ENCODE assay signal across 25 cellular contexts in genomic region chr2:173830169-173830568, GRCh38.
DNase-seq lines count a peak whose midpoint lies in the region; ATAC-seq and TF ChIP-seq lines count a peak whose summit lies in the region.
"Had no signal": no experiment of that assay in that cellular context is flagged by ENCODE, and none has a peak within 500 bp of the region (broad histone marks: within the 10 kb centered on the region; RNA-seq: fewer than 3 reads in every experiment).

No MANE protein-coding gene starts in this region.

- no peak overlapping the region for H2AK5ac ChIP-seq in neuronal stem cell (ENCODE audit: low read depth, low read length)

- no peak overlapping the region for H3K4me3 ChIP-seq in AG10803 (ENCODE audit: low read length)
- H3K4me3 ChIP-seq in fibroblast of villous mesenchyme (ENCODE audit: low read depth, low read length), result no peak overlapping the region
- H3K4me3 ChIP-seq in neuronal stem cell (ENCODE audit: low read length in 2 of 2), result no peak overlapping the region
- H3K4me3 ChIP-seq: BLaER1, tibial nerve had no signal

- no peak overlapping the region for H3K4me2 ChIP-seq in neuronal stem cell (ENCODE audit: insufficient read depth, low read length, poor library complexity, severe bottlenecking)

- H3K79me1 ChIP-seq in neuronal stem cell (ENCODE audit: low read depth, low read length), result no peaks in the 10 kb centered on the region

- H3K4ac ChIP-seq in neuronal stem cell (ENCODE audit: low read length), result no peak overlapping the region

- ATAC-seq in GM18867 (IDR thresholded peaks at IDR 0.05; ENCODE audit: unreplicated experiment) (no peak), HG03457 (IDR thresholded peaks at IDR 0.05; ENCODE audit: unreplicated experiment) (no peak), GM18519 (IDR thresholded peaks at IDR 0.05; ENCODE audit: low FRiP score, unreplicated experiment) (no peak)
- ATAC-seq: Panc1 had no signal

- no peak overlapping the region for H3K9ac ChIP-seq in neuronal stem cell (ENCODE audit: low read depth, low read length, poor library complexity)
- H3K9ac ChIP-seq: BLaER1 had no signal

- peaks cover 0 to 4% of the 10 kb centered on the region in 2 donors for H3K9me3 ChIP-seq in neuronal stem cell (replicated peaks in 1 of 2; ENCODE audit: control insufficient read depth in 2 of 2, insufficient read depth in 1 of 2, low read depth in 1 of 2, low read length in 2 of 2)
- H3K9me3 ChIP-seq: BLaER1, tibial nerve had no signal

- no peaks in the 10 kb centered on the region for H3K27me3 ChIP-seq in neuronal stem cell (ENCODE audit: control insufficient read depth in 3 of 3, insufficient read depth in 3 of 3, low read depth in 1 of 3, low read length in 3 of 3)
- H3K27me3 ChIP-seq: BLaER1, tibial nerve had no signal

- DNase-seq in AG10803 (ENCODE audit: low read depth) (peak; percentile 26), fibroblast of villous mesenchyme (ENCODE audit: low read depth) (peak; percentile 8), neuronal stem cell (ENCODE audit: low spot score) (no peak), NCI-H1417 treated with DMSO at 0.1 percent for 48 hours (lab: John Stamatoyannopoulos, UW) (no peak)
- DNase-seq: activated CD4-positive, alpha-beta T cell treated with anti-CD3 and anti-CD28 coated beads for 48 hours; activated gamma-delta T cell; activated naive CD8-positive, alpha-beta T cell treated with anti-CD3 and anti-CD28 coated beads, Interleukin-2, amount 10 ng/mL, durations not matched to agents 7 days and 5 days; activated T-cell treated with anti-CD3 and anti-CD28 coated beads, Interleukin-2, amount 50 U/mL, for 1 hour; cerebellar nuclear complex; COR-L47; DMS79; GF-D8; naive B cell; NCI-H2029 treated with DMSO at 0.1 percent for 48 hours; NCI-H226; NCI-H69; SIG-M5; stimulated activated CD4-positive, alpha-beta T cell treated with anti-CD3 and anti-CD28 coated beads, Interleukin-2, amount 100 ng/mL, for 24 hours had no signal

- WGBS in neuronal stem cell (ENCODE audit: extremely low coverage in 2 of 2, insufficient read length in 2 of 2, insufficient replicate concordance in 1 of 2), 2 donors, result no CpG with 5 or more reads among the region's 4 CpGs

- H2BK15ac ChIP-seq in neuronal stem cell (ENCODE audit: low read length), result peak overlapping the region; percentile 8

- no peak overlapping the region for H2BK5ac ChIP-seq in neuronal stem cell (ENCODE audit: low read length)

- no peak overlapping the region for H2BK120ac ChIP-seq in neuronal stem cell (ENCODE audit: low read depth, low read length)

- H2BK12ac ChIP-seq in neuronal stem cell (ENCODE audit: low read length), result no peak overlapping the region

- no peak overlapping the region for H3K14ac ChIP-seq in neuronal stem cell (ENCODE audit: low read length)

- no peak overlapping the region for H4K91ac ChIP-seq in neuronal stem cell (ENCODE audit: low read depth, low read length, poor library complexity)

- no peak overlapping the region for H2AFZ ChIP-seq in neuronal stem cell (ENCODE audit: low read length)

- no peak for TF ChIP-seq CTCF in AG10803 (conservative IDR thresholded peaks at IDR 0.05; ENCODE audit: low read length)
- TF ChIP-seq CTCF in VCaP (conservative IDR thresholded peaks at IDR 0.05), result no peak
- no peak for TF ChIP-seq CTCF in fibroblast of villous mesenchyme (IDR thresholded peaks at IDR 0.05; ENCODE audit: insufficient read depth, low read depth, low read length)

- H4K8ac ChIP-seq in neuronal stem cell (ENCODE audit: low read depth, low read length), result no peak overlapping the region

- peaks cover 12 to 19% of the 10 kb centered on the region in 2 donors for H3K4me1 ChIP-seq in neuronal stem cell (ENCODE audit: control insufficient read depth in 2 of 2, insufficient read depth in 1 of 2, low read depth in 1 of 2, low read length in 2 of 2)

- H3K23ac ChIP-seq in neuronal stem cell (ENCODE audit: low read depth, low read length, poor library complexity), result no peak overlapping the region

- no peaks in the 10 kb centered on the region for H3K36me3 ChIP-seq in neuronal stem cell (replicated peaks in 1 of 2; ENCODE audit: control insufficient read depth in 2 of 2, insufficient read depth in 2 of 2, low read length in 2 of 2)
- H3K36me3 ChIP-seq: BLaER1, tibial nerve had no signal

- H3K18ac ChIP-seq in neuronal stem cell (ENCODE audit: low read length), result no peak overlapping the region

- H3K27ac ChIP-seq in VCaP, result peak overlapping the region; percentile 68
- no peak overlapping the region for H3K27ac ChIP-seq in neuronal stem cell (replicated peaks; ENCODE audit: low read length)
- H3K27ac ChIP-seq: BLaER1, tibial nerve had no signal

Comparison
In these comparisons a context has a peak if more than half of its experiments do, and no peak if none do; other contexts are left out.
1. DNase-seq: peak in AG10803 (single experiment) and fibroblast of villous mesenchyme (single experiment); none in neuronal stem cell (single experiment) and NCI-H1417 treated with DMSO at 0.1 percent for 48 hours (single experiment).